1 cellular context compared by ENCODE assay signal in genomic region chr9:109408759-109409462, GRCh38.
TF ChIP-seq lines count a peak whose summit lies in the region.

No MANE protein-coding gene starts in this region.

TF ChIP-seq in H1, 55 proteins besides CTCF, POLR2A, EP300 and RAD21 (continued from another document):
- TF ChIP-seq SIN3A (conservative IDR thresholded peaks at IDR 0.05 in 1 of 2, IDR thresholded peaks at IDR 0.05 in 1 of 2; ENCODE audit: low read depth in 1 of 2, low read length in 2 of 2): no peak
- TF ChIP-seq ATF3 (IDR thresholded peaks at IDR 0.05; ENCODE audit: insufficient read depth, low read depth, low read length): no peak
- no peak for TF ChIP-seq ASH2L (IDR thresholded peaks at IDR 0.05; ENCODE audit: low read length)
- no peak for TF ChIP-seq SP1 (IDR thresholded peaks at IDR 0.05; ENCODE audit: low read depth, low read length)
- no peak for TF ChIP-seq RXRA (IDR thresholded peaks at IDR 0.05; ENCODE audit: insufficient read depth, low read depth, low read length)
- TF ChIP-seq TBP (IDR thresholded peaks at IDR 0.05; ENCODE audit: low read depth, low read length): no peak
- TF ChIP-seq BCL11A (IDR thresholded peaks at IDR 0.05; ENCODE audit: low read depth in 2 of 2, low read length in 2 of 2): no peak
- no peak for TF ChIP-seq CBX8 (IDR thresholded peaks at IDR 0.05; ENCODE audit: borderline replicate concordance, low read depth, low read length)
